ENCODE assay signal across 11 cellular contexts in the genomic region with DNA sequence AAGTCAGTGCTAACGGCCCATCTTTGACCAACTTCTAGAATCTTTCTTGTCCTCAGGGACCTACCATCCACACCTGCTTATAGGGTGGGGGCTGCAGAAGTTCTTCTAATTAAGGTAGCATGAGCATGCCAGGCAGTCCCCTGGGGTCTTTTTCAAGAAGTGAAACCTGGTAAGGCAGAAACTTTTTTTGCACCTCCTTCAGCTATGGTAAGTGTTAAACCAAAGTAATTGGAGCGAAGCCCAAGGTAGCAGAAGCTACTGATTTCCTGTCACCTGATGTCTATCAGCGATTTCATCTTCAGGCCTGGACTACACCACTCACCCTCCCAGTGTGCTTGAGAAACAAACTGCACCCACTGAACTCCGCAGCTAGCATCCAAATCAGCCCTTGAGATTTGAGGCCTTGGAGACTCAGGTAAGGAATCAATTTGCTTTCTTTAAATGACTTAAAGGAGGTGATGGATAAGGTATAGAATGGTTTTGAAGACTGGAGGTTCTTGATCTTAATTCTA. TPM values are rescaled to one million over a fixed set of nuclear protein-coding genes. Genes with fewer than 3 reads are reported as not detected.
DNase-seq lines count a peak whose midpoint lies in the region; ATAC-seq and TF ChIP-seq lines count a peak whose summit lies in the region.
"Had no signal": no experiment of that assay in that cellular context is flagged by ENCODE, and none has a peak within 500 bp of the region (broad histone marks: within the 10 kb centered on the region; RNA-seq: fewer than 3 reads in every experiment).

A gene (plus strand): TSS at position 317 of the 512 bp plus-strand sequence. CDS start 6,528 bp downstream, outside the sequence.

- H3K4me1 Mint-ChIP-seq in stimulated activated naive CD8-positive, alpha-beta T cell treated with anti-CD3 and anti-CD28 coated beads, Interleukin-15, amount 100 ng/mL, for 72 hours, result peaks cover 15% of the 10 kb centered on the region
- no peaks in the 10 kb centered on the region for H3K4me1 Mint-ChIP-seq in glutamatergic neuron (ENCODE audit: low read depth, unreplicated experiment)

- H3K36me3 ChIP-seq in SJCRH30, result no peaks in the 10 kb centered on the region
- H3K36me3 ChIP-seq: prostate gland had no signal

- H3K27me3 ChIP-seq in SJCRH30, result no peaks in the 10 kb centered on the region

- no peak within 1 kb of the TSS for H3K4me3 Mint-ChIP-seq in stimulated activated naive CD8-positive, alpha-beta T cell treated with anti-CD3 and anti-CD28 coated beads, Interleukin-15, amount 100 ng/mL, for 72 hours
- no peak within 1 kb of the TSS for H3K4me3 Mint-ChIP-seq in glutamatergic neuron (ENCODE audit: unreplicated experiment)

- no peak within 1 kb of the TSS for H3K27ac Mint-ChIP-seq in stimulated activated naive CD8-positive, alpha-beta T cell treated with anti-CD3 and anti-CD28 coated beads, Interleukin-15, amount 100 ng/mL, for 72 hours
- no peak within 1 kb of the TSS for H3K27ac Mint-ChIP-seq in glutamatergic neuron (ENCODE audit: unreplicated experiment)

- no peaks in the 10 kb centered on the region for H3K4me1 ChIP-seq in SJCRH30
- H3K4me1 ChIP-seq: prostate gland had no signal

- no peaks in the 10 kb centered on the region for H3K36me3 Mint-ChIP-seq in glutamatergic neuron (ENCODE audit: unreplicated experiment)

- H3K9me3 ChIP-seq in SJCRH30 (replicated peaks), result no peaks in the 10 kb centered on the region
- H3K9me3 ChIP-seq: prostate gland had no signal

- peak; percentile 87 for ATAC-seq in stimulated activated naive CD8-positive, alpha-beta T cell treated with anti-CD3 and anti-CD28 coated beads, Interleukin-15, Interleukin-2, amounts not matched to agents 100 U/mL and 50 U/mL, for 24 hours
- no peak for ATAC-seq in stimulated activated naive CD8-positive, alpha-beta T cell treated with anti-CD3 and anti-CD28 coated beads, Interleukin-15, amount 100 ng/mL, for 72 hours
- ATAC-seq in HG02588 (IDR thresholded peaks at IDR 0.05; ENCODE audit: unreplicated experiment) (peak; percentile 79), HG03520 (IDR thresholded peaks at IDR 0.05; ENCODE audit: unreplicated experiment) (peak; percentile 82)

- no peak within 1 kb of the TSS for H3K27ac ChIP-seq in SJCRH30
- H3K27ac ChIP-seq: prostate gland had no signal

- no peaks in the 10 kb centered on the region for H3K9me3 Mint-ChIP-seq in stimulated activated naive CD8-positive, alpha-beta T cell treated with anti-CD3 and anti-CD28 coated beads, Interleukin-15, amount 100 ng/mL, for 72 hours
- peaks cover 2% of the 10 kb centered on the region for H3K9me3 Mint-ChIP-seq in glutamatergic neuron (ENCODE audit: unreplicated experiment)

- no peak for TF ChIP-seq CTCF in glutamatergic neuron (IDR thresholded peaks at IDR 0.05; ENCODE audit: partially characterized antibody, unreplicated experiment)

- H3K4me3 ChIP-seq in SJCRH30, result no peak within 1 kb of the TSS
- H3K4me3 ChIP-seq: prostate gland had no signal

- H3K27me3 Mint-ChIP-seq in stimulated activated naive CD8-positive, alpha-beta T cell treated with anti-CD3 and anti-CD28 coated beads, Interleukin-15, amount 100 ng/mL, for 72 hours, result peaks cover 13% of the 10 kb centered on the region
- H3K27me3 Mint-ChIP-seq in glutamatergic neuron (ENCODE audit: unreplicated experiment), result no peaks in the 10 kb centered on the region

- DNase-seq in stimulated activated naive CD8-positive, alpha-beta T cell treated with anti-CD3 and anti-CD28 coated beads, Interleukin-15, Interleukin-2, amounts not matched to agents 100 U/mL and 50 U/mL, for 24 hours, result peak; percentile 15
- DNase-seq in stimulated activated naive CD8-positive, alpha-beta T cell treated with anti-CD3 and anti-CD28 coated beads, Interleukin-15, amount 100 ng/mL, for 72 hours, result no peak
- DNase-seq in LoVo (ENCODE audit: low spot score), result no peak
- DNase-seq in SJCRH30, result no peak
- no peak for DNase-seq in NCI-H748 (lab: John Stamatoyannopoulos, UW; ENCODE audit: unreplicated experiment)
- DNase-seq in glutamatergic neuron, result no peak
- DNase-seq: NCI-H1105 treated with DMSO at 0.1 percent for 48 hours had no signal

RNA-seq across cellular contexts. Expression of the gene that starts here (rescaled TPM):
- total RNA-seq in SJCRH30 (2014; rRNA removed; shearing (Covaris generic)), result not detected in 2 replicates
- total RNA-seq in glutamatergic neuron (ENCODE audit: unreplicated experiment), result not detected
- total RNA-seq: H1, prostate gland had no signal
